ENCODE assay signal across 17 cellular contexts in the genomic region with DNA sequence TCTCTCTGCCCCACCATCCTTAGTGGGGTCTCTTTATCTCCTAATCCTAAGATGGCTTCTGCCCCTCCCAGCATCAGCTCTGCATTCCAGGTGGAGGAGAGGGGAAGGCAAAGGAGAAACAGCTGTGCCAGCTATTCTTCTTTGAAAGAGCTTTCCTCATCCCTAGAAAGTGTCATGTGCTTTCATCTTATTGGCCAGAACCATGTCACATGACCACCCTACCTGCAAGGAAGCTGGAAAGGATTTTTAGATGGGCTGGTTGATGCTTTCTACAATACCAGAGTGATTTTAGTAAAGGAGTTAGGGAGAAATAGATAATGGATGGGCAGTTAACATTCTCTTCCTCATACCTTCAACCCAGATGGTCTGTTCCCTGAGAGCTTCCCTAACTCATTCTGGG.
DNase-seq lines count a peak whose midpoint lies in the region; ATAC-seq and TF ChIP-seq lines count a peak whose summit lies in the region.
"Had no signal": no experiment of that assay in that cellular context is flagged by ENCODE, and none has a peak within 500 bp of the region (broad histone marks: within the 10 kb centered on the region; RNA-seq: fewer than 3 reads in every experiment).

No MANE protein-coding gene starts in this region.

- H3K23ac ChIP-seq in IMR-90 (ENCODE audit: low read depth, low read length) (no peak overlapping the region), mesendoderm (ENCODE audit: low read length) (no peak overlapping the region)

- no peak for TF ChIP-seq POLR2A in IMR-90 (IDR thresholded peaks at IDR 0.05; ENCODE audit: low read depth, low read length)

- no peaks in the 10 kb centered on the region; the same call in 1 of the 2 replicates for H4K20me1 ChIP-seq in IMR-90 (ENCODE audit: insufficient read depth, low read length)
- H4K20me1 ChIP-seq: BLaER1 had no signal

- in situ Hi-C loops in IMR-90 (cut with MboI; ENCODE audit: low sequenced_read_pairs) = no loop called here

- intact Hi-C loops in IMR-90 (cut with micrococcal nuclease) (no loop called here), MCF 10A (cut with micrococcal nuclease) (no loop called here)

- H3K79me1 ChIP-seq in IMR-90 (ENCODE audit: low read depth in 1 of 2, low read length in 2 of 2) = peaks cover 4 to 10% of the 10 kb centered on the region in 2 experiments; a peak in 3 of 4 replicates
- H3K79me1 ChIP-seq in mesendoderm (ENCODE audit: low read length) = no peaks in the 10 kb centered on the region

- no peak overlapping the region for H3K14ac ChIP-seq in IMR-90 (replicated peaks; ENCODE audit: low read depth, low read length)

- H2AK9ac ChIP-seq in IMR-90 (replicated peaks; ENCODE audit: low read depth, low read length, poor library complexity) = no peak overlapping the region

- H3K9me1 ChIP-seq in IMR-90 (ENCODE audit: insufficient read depth, low read length) = 0 out of 2 replicates have a peak, but pooled peaks cover 8% of the 10 kb centered on the region

- H3K36me3 Mint-ChIP-seq in WTC11 = peaks cover 64% of the 10 kb centered on the region
- peaks cover 29% of the 10 kb centered on the region for H3K36me3 Mint-ChIP-seq in MCF 10A (ENCODE audit: insufficient read depth, unreplicated experiment)
- H3K36me3 Mint-ChIP-seq: CD4-positive, CD25-positive, alpha-beta regulatory T cell; CD8-positive, alpha-beta T cell had no signal

- CTCF ChIA-PET in IMR-90 (lab: Yijun Ruan, JAX) = no interaction called here
- CTCF ChIA-PET in WTC11 (lab: Charles Lee) = no interaction called here
- CTCF ChIA-PET in MCF 10A (lab: Yijun Ruan, JAX) = no interaction called here

- no peak overlapping the region for H2AFZ ChIP-seq in IMR-90 (replicated peaks; ENCODE audit: low read length, poor library complexity)

- no peak overlapping the region for H2BK5ac ChIP-seq in IMR-90 (ENCODE audit: low read depth, low read length, poor library complexity, severe bottlenecking)
- no peak overlapping the region for H2BK5ac ChIP-seq in mesendoderm (ENCODE audit: low read length)

- H3K56ac ChIP-seq in IMR-90 (ENCODE audit: extremely low read depth, insufficient read depth, low read length) (no peak overlapping the region), mesendoderm (ENCODE audit: low read length) (no peak overlapping the region)

- H3K4me3 Mint-ChIP-seq in WTC11 (no peak overlapping the region), MCF 10A (ENCODE audit: unreplicated experiment) (no peak overlapping the region)
- H3K4me3 Mint-ChIP-seq: B cell; CD4-positive, CD25-positive, alpha-beta regulatory T cell; CD8-positive, alpha-beta T cell; HFFc6 had no signal

- H3K9me3 Mint-ChIP-seq in WTC11 (peaks cover 19% of the 10 kb centered on the region), MCF 10A (ENCODE audit: unreplicated experiment) (peaks cover 19% of the 10 kb centered on the region)

- no peak overlapping the region for H4K8ac ChIP-seq in IMR-90 (ENCODE audit: low read depth in 2 of 2, low read length in 2 of 2)
- no peak overlapping the region for H4K8ac ChIP-seq in mesendoderm (ENCODE audit: low read depth, low read length)

- dilution Hi-C loops in IMR-90 (cut with HindIII; ENCODE audit: low sequenced_read_pairs, unreplicated experiment) = no loop called here

- H3K27me3 Mint-ChIP-seq in WTC11 (ENCODE audit: low read depth) (no peaks in the 10 kb centered on the region), MCF 10A (ENCODE audit: insufficient read depth, unreplicated experiment) (no peaks in the 10 kb centered on the region)
- H3K27me3 Mint-ChIP-seq: B cell; CD4-positive, CD25-positive, alpha-beta regulatory T cell had no signal

- no peak for TF ChIP-seq CTCF in IMR-90 (conservative IDR thresholded peaks at IDR 0.05; ENCODE audit: low read depth, low read length)
- no peak for TF ChIP-seq CTCF in WTC11 (IDR thresholded peaks at IDR 0.05)
- TF ChIP-seq CTCF in MCF 10A (IDR thresholded peaks at IDR 0.05; ENCODE audit: unreplicated experiment) = no peak

- H3K27ac ChIP-seq in IMR-90 (ENCODE audit: insufficient read depth, low read length) (no peak overlapping the region), mesendoderm (ENCODE audit: low read depth, low read length) (no peak overlapping the region)
- H3K27ac ChIP-seq: BLaER1, C4-2B had no signal

- H3K18ac ChIP-seq in IMR-90 (ENCODE audit: low read depth, low read length) (no peak overlapping the region), mesendoderm (ENCODE audit: low read length) (no peak overlapping the region)

- H3K4me1 ChIP-seq in IMR-90 (ENCODE audit: control insufficient read depth, insufficient read depth, low read length) = no peaks in the 10 kb centered on the region
- no peaks in the 10 kb centered on the region for H3K4me1 ChIP-seq in mesendoderm (ENCODE audit: control insufficient read depth, low read depth, low read length)
- H3K4me1 ChIP-seq: Caco-2, HAP-1 had no signal

- H2BK15ac ChIP-seq in IMR-90 (ENCODE audit: low read depth, low read length) (no peak overlapping the region), mesendoderm (replicated peaks; ENCODE audit: low read depth) (no peak overlapping the region)

- H2BK120ac ChIP-seq in IMR-90 (ENCODE audit: low read depth, low read length) (no peak overlapping the region), mesendoderm (ENCODE audit: low read depth, low read length) (no peak overlapping the region)

- no peak overlapping the region for H3K4ac ChIP-seq in IMR-90 (ENCODE audit: low read depth, low read length)
- no peak overlapping the region for H3K4ac ChIP-seq in mesendoderm (ENCODE audit: low read depth, low read length)

- no peak overlapping the region for H2BK20ac ChIP-seq in IMR-90 (ENCODE audit: low read depth, low read length)

- TF ChIP-seq RAD21 in IMR-90 (IDR thresholded peaks at IDR 0.05; ENCODE audit: low read length) = no peak

- peaks cover 6% of the 10 kb centered on the region for H3K4me1 Mint-ChIP-seq in WTC11
- no peaks in the 10 kb centered on the region for H3K4me1 Mint-ChIP-seq in MCF 10A (ENCODE audit: insufficient read depth, unreplicated experiment)
- H3K4me1 Mint-ChIP-seq: CD4-positive, CD25-positive, alpha-beta regulatory T cell had no signal

- H3K4me2 ChIP-seq in IMR-90 (ENCODE audit: low read depth, low read length) = no peak overlapping the region
- H3K4me2 ChIP-seq in mesendoderm (ENCODE audit: low read length) = no peak overlapping the region
- H3K4me2 ChIP-seq: BLaER1 had no signal

- no peak overlapping the region; the same call in 1 of the 2 replicates for H3K27ac Mint-ChIP-seq in WTC11
- no peak overlapping the region for H3K27ac Mint-ChIP-seq in MCF 10A (ENCODE audit: low read depth, unreplicated experiment)
- H3K27ac Mint-ChIP-seq: B cell; CD4-positive, CD25-positive, alpha-beta regulatory T cell; CD8-positive, alpha-beta T cell; HFFc6 had no signal

- no TSS peak for BruUV-seq in IMR-90 (replicated peaks; lab: Mats Ljungman, UMichigan)
- BruUV-seq in MCF 10A (replicated peaks; lab: Mats Ljungman, UMichigan) = no TSS peak

- no peaks in the 10 kb centered on the region for H3K9me3 ChIP-seq in IMR-90 (ENCODE audit: control insufficient read depth, insufficient read depth, low read length)
- H3K9me3 ChIP-seq: HAP-1 had no signal

- H4K5ac ChIP-seq in IMR-90 (ENCODE audit: low read depth, low read length) = no peak overlapping the region
- no peak overlapping the region for H4K5ac ChIP-seq in mesendoderm (ENCODE audit: low read length)

- POLR2A ChIA-PET in IMR-90 (lab: Charles Lee; ENCODE audit: unreplicated experiment) (no interaction called here), WTC11 (lab: Charles Lee) (no interaction called here), MCF 10A (lab: Yijun Ruan, JAX) (no interaction called here)

- DNase-seq in IMR-90 (no peak), WTC11 (ENCODE audit: low spot score) (no peak), mesendoderm (peak; percentile 7), cerebellar cortex (ENCODE audit: low spot score) (no peak), MCF 10A (ENCODE audit: unreplicated experiment) (no peak)
- DNase-seq: Caco-2; CD4-positive, CD25-positive, alpha-beta regulatory T cell; CD8-positive, alpha-beta T cell; DMS153; DND-41; GOT3; HFFc6 had no signal

- H2AK5ac ChIP-seq in IMR-90 (ENCODE audit: low read depth, low read length) = no peak overlapping the region
- H2AK5ac ChIP-seq in mesendoderm (ENCODE audit: low read length) = no peak overlapping the region

- H3K36me3 ChIP-seq in IMR-90 (ENCODE audit: control insufficient read depth, insufficient read depth, low read length) (peaks cover 35% of the 10 kb centered on the region), mesendoderm (ENCODE audit: control insufficient read depth, insufficient read depth, low read length) (no peaks in the 10 kb centered on the region)
- H3K36me3 ChIP-seq: BLaER1, HAP-1 had no signal

- H3K79me2 ChIP-seq in mesendoderm (ENCODE audit: control insufficient read depth, insufficient read depth, low read length) = no peaks in the 10 kb centered on the region

- H3K27me3 ChIP-seq in IMR-90 (ENCODE audit: control insufficient read depth, insufficient read depth, low read length) (no peaks in the 10 kb centered on the region), mesendoderm (ENCODE audit: insufficient read depth, low read length, poor library complexity) (no peaks in the 10 kb centered on the region)
- H3K27me3 ChIP-seq: BLaER1 had no signal

- ATAC-seq in IMR-90 (ENCODE audit: low read depth) (no peak), WTC11 (no peak), HG02588 (IDR thresholded peaks at IDR 0.05; ENCODE audit: unreplicated experiment) (no peak)
- ATAC-seq: CD8-positive, alpha-beta T cell had no signal

- H3K4me3 ChIP-seq in IMR-90 (ENCODE audit: insufficient read depth, low read depth, low read length) (no peak overlapping the region), mesendoderm (ENCODE audit: low read length) (no peak overlapping the region)
- H3K4me3 ChIP-seq: BLaER1, HAP-1 had no signal

- H3K9ac ChIP-seq in IMR-90 (ENCODE audit: low read depth, low read length) (no peak overlapping the region), mesendoderm (ENCODE audit: low read length) (no peak overlapping the region)
- H3K9ac ChIP-seq: BLaER1 had no signal

- H4K91ac ChIP-seq in IMR-90 (ENCODE audit: insufficient read depth, low read depth, low read length) = no peak overlapping the region

TF ChIP-seq in IMR-90, 13 proteins besides CTCF, POLR2A, EP300 and RAD21 (continues in another document):
- no peak for TF ChIP-seq BHLHE40 (IDR thresholded peaks at IDR 0.05; ENCODE audit: low read depth, low read length)

TF ChIP-seq in WTC11, 78 proteins besides CTCF, POLR2A, EP300 and RAD21:
- no peak for TF ChIP-seq NR2C2 (CRISPR knock-in tag; IDR thresholded peaks at IDR 0.05)
- TF ChIP-seq, protein P1, sequence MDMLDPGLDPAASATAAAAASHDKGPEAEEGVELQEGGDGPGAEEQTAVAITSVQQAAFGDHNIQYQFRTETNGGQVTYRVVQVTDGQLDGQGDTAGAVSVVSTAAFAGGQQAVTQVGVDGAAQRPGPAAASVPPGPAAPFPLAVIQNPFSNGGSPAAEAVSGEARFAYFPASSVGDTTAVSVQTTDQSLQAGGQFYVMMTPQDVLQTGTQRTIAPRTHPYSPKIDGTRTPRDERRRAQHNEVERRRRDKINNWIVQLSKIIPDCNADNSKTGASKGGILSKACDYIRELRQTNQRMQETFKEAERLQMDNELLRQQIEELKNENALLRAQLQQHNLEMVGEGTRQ (CRISPR knock-in tag; IDR thresholded peaks at IDR 0.05) = peak; percentile 51
